1 cellular context compared by ENCODE assay signal in genomic region chr10:59175538-59176240, GRCh38.
A peak's percentile ranks its signal among the peaks of the same experiment; 100 is the strongest.
TF ChIP-seq lines count a peak whose summit lies in the region.

No MANE protein-coding gene starts in this region.

TF ChIP-seq in HepG2, 621 proteins besides CTCF, POLR2A, EP300 and RAD21 (continued from another document and continues in another):
- TF ChIP-seq, protein P1, sequence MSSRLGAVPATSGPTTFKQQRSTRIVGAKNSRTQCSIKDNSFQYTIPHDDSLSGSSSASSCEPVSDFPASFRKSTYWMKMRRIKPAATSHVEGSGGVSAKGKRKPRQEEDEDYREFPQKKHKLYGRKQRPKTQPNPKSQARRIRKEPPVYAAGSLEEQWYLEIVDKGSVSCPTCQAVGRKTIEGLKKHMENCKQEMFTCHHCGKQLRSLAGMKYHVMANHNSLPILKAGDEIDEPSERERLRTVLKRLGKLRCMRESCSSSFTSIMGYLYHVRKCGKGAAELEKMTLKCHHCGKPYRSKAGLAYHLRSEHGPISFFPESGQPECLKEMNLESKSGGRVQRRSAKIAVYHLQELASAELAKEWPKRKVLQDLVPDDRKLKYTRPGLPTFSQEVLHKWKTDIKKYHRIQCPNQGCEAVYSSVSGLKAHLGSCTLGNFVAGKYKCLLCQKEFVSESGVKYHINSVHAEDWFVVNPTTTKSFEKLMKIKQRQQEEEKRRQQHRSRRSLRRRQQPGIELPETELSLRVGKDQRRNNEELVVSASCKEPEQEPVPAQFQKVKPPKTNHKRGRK (CRISPR knock-in tag; IDR thresholded peaks at IDR 0.05), result no peak
- no peak for TF ChIP-seq ZNF207 (IDR thresholded peaks at IDR 0.05; ENCODE audit: borderline replicate concordance)
- TF ChIP-seq HNRNPL (IDR thresholded peaks at IDR 0.05; ENCODE audit: low read depth, low read length), result peak; percentile 77; the same call in 1 of the 2 replicates
- no peak for TF ChIP-seq RERE (CRISPR knock-in tag; IDR thresholded peaks at IDR 0.05; ENCODE audit: low read depth)
- TF ChIP-seq MAFK (conservative IDR thresholded peaks at IDR 0.05 in 1 of 2, IDR thresholded peaks at IDR 0.05 in 1 of 2; ENCODE audit: low read length in 2 of 2), result no peak
- 0 out of 2 replicates have a peak, but pooled peaks have one; percentile 21 for TF ChIP-seq ZNF318 (CRISPR knock-in tag; IDR thresholded peaks at IDR 0.05)
- TF ChIP-seq SETDB1 (CRISPR knock-in tag; IDR thresholded peaks at IDR 0.05; ENCODE audit: borderline replicate concordance), result no peak
- TF ChIP-seq ERF (CRISPR knock-in tag; IDR thresholded peaks at IDR 0.05), result 0 out of 2 replicates have a peak, but pooled peaks have one; percentile 8
- TF ChIP-seq SRSF1 (optimal IDR thresholded peaks at IDR 0.05; ENCODE audit: low read depth, low read length), result no peak
- TF ChIP-seq ZSCAN5A (CRISPR knock-in tag; IDR thresholded peaks at IDR 0.05; ENCODE audit: borderline replicate concordance), result no peak
- no peak for TF ChIP-seq ZNF367 (CRISPR knock-in tag; IDR thresholded peaks at IDR 0.05; ENCODE audit: borderline replicate concordance)
- TF ChIP-seq, protein P2, sequence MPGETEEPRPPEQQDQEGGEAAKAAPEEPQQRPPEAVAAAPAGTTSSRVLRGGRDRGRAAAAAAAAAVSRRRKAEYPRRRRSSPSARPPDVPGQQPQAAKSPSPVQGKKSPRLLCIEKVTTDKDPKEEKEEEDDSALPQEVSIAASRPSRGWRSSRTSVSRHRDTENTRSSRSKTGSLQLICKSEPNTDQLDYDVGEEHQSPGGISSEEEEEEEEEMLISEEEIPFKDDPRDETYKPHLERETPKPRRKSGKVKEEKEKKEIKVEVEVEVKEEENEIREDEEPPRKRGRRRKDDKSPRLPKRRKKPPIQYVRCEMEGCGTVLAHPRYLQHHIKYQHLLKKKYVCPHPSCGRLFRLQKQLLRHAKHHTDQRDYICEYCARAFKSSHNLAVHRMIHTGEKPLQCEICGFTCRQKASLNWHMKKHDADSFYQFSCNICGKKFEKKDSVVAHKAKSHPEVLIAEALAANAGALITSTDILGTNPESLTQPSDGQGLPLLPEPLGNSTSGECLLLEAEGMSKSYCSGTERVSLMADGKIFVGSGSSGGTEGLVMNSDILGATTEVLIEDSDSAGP (CRISPR knock-in tag; IDR thresholded peaks at IDR 0.05; ENCODE audit: borderline replicate concordance), result no peak
- TF ChIP-seq ZNF790 (CRISPR knock-in tag; IDR thresholded peaks at IDR 0.05; ENCODE audit: borderline replicate concordance), result no peak
- TF ChIP-seq ZNF737 (CRISPR knock-in tag; IDR thresholded peaks at IDR 0.05; ENCODE audit: borderline replicate concordance), result no peak; the same call in 1 of the 2 replicates
- no peak for TF ChIP-seq ZNF441 (CRISPR knock-in tag; IDR thresholded peaks at IDR 0.05; ENCODE audit: borderline replicate concordance)
- no peak for TF ChIP-seq ARNT (IDR thresholded peaks at IDR 0.05)
- no peak for TF ChIP-seq NFRKB (IDR thresholded peaks at IDR 0.05)
- TF ChIP-seq SNAPC2 (CRISPR knock-in tag; IDR thresholded peaks at IDR 0.05), result 0 out of 2 replicates have a peak, but pooled peaks have one; percentile 63
- TF ChIP-seq ZKSCAN8 (CRISPR knock-in tag; IDR thresholded peaks at IDR 0.05; ENCODE audit: borderline replicate concordance), result 0 out of 2 replicates have a peak, but pooled peaks have one; percentile 19
- peak; percentile 28 for TF ChIP-seq NR2C2 (CRISPR knock-in tag; IDR thresholded peaks at IDR 0.05; ENCODE audit: borderline replicate concordance)
- TF ChIP-seq ZBTB42 (CRISPR knock-in tag; IDR thresholded peaks at IDR 0.05), result peak; percentile 56; the same call in 1 of the 2 replicates
- peak; percentile 86; the same call in 1 of the 2 replicates for TF ChIP-seq ZNF354B (CRISPR knock-in tag; IDR thresholded peaks at IDR 0.05)
- TF ChIP-seq, protein P3, sequence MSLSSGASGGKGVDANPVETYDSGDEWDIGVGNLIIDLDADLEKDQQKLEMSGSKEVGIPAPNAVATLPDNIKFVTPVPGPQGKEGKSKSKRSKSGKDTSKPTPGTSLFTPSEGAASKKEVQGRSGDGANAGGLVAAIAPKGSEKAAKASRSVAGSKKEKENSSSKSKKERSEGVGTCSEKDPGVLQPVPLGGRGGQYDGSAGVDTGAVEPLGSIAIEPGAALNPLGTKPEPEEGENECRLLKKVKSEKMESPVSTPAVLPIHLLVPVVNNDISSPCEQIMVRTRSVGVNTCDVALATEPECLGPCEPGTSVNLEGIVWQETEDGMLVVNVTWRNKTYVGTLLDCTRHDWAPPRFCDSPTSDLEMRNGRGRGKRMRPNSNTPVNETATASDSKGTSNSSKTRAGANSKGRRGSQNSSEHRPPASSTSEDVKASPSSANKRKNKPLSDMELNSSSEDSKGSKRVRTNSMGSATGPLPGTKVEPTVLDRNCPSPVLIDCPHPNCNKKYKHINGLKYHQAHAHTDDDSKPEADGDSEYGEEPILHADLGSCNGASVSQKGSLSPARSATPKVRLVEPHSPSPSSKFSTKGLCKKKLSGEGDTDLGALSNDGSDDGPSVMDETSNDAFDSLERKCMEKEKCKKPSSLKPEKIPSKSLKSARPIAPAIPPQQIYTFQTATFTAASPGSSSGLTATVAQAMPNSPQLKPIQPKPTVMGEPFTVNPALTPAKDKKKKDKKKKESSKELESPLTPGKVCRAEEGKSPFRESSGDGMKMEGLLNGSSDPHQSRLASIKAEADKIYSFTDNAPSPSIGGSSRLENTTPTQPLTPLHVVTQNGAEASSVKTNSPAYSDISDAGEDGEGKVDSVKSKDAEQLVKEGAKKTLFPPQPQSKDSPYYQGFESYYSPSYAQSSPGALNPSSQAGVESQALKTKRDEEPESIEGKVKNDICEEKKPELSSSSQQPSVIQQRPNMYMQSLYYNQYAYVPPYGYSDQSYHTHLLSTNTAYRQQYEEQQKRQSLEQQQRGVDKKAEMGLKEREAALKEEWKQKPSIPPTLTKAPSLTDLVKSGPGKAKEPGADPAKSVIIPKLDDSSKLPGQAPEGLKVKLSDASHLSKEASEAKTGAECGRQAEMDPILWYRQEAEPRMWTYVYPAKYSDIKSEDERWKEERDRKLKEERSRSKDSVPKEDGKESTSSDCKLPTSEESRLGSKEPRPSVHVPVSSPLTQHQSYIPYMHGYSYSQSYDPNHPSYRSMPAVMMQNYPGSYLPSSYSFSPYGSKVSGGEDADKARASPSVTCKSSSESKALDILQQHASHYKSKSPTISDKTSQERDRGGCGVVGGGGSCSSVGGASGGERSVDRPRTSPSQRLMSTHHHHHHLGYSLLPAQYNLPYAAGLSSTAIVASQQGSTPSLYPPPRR (CRISPR knock-in tag; IDR thresholded peaks at IDR 0.05; ENCODE audit: borderline replicate concordance), result 0 out of 2 replicates have a peak, but pooled peaks have one; percentile 12
- no peak for TF ChIP-seq ZFP90 (CRISPR knock-in tag; IDR thresholded peaks at IDR 0.05; ENCODE audit: borderline replicate concordance)
